Comparison of ENCODE assay signal across 9 cellular contexts in genomic region chr3:87503901-87504498, GRCh38.
DNase-seq lines count a peak whose midpoint lies in the region; ATAC-seq and TF ChIP-seq lines count a peak whose summit lies in the region.
"Had no signal": no experiment of that assay in that cellular context is flagged by ENCODE, and none has a peak within 500 bp of the region (broad histone marks: within the 10 kb centered on the region; RNA-seq: fewer than 3 reads in every experiment).

No MANE protein-coding gene starts in this region.

- peak overlapping the region; percentile 68 for H3K4me3 ChIP-seq in OCI-LY3 (ENCODE audit: low read length)

- H3K9me3 Mint-ChIP-seq in nephron, result no peaks in the 10 kb centered on the region
- peaks cover 0 to 4% (median 0%) of the 10 kb centered on the region in 3 donors for H3K9me3 Mint-ChIP-seq in T-cell
- H3K9me3 Mint-ChIP-seq: dendritic cell treated with granulocyte-macrophage colony-stimulating factor and Interleukin-4, amounts not matched to agents 40 ng/mL and 50 ng/mL, for 4 days had no signal

- H3K27me3 Mint-ChIP-seq in nephron (ENCODE audit: low read depth) (no peaks in the 10 kb centered on the region), T-cell (no peaks in the 10 kb centered on the region)
- H3K27me3 Mint-ChIP-seq: dendritic cell treated with granulocyte-macrophage colony-stimulating factor and Interleukin-4, amounts not matched to agents 40 ng/mL and 50 ng/mL, for 4 days had no signal

- H3K79me2 ChIP-seq in OCI-LY3 (ENCODE audit: low read length), result no peaks in the 10 kb centered on the region

- CTCF ChIA-PET in T-cell (lab: Charles Lee), result no interaction called here

- H3K4me3 Mint-ChIP-seq in nephron (no peak overlapping the region), T-cell (no peak overlapping the region)
- H3K4me3 Mint-ChIP-seq: dendritic cell treated with granulocyte-macrophage colony-stimulating factor and Interleukin-4, amounts not matched to agents 40 ng/mL and 50 ng/mL, for 4 days had no signal

- no peaks in the 10 kb centered on the region for H3K4me1 ChIP-seq in OCI-LY3 (ENCODE audit: low read length)

- no peaks in the 10 kb centered on the region for H3K36me3 ChIP-seq in OCI-LY3 (replicated peaks; ENCODE audit: low read depth, low read length)

- peaks cover 3% of the 10 kb centered on the region for H3K4me1 Mint-ChIP-seq in nephron
- H3K4me1 Mint-ChIP-seq in T-cell, result no peaks in the 10 kb centered on the region

- no peak overlapping the region for H3K27ac ChIP-seq in OCI-LY3 (ENCODE audit: low read length)

- no peaks in the 10 kb centered on the region for H3K9me3 ChIP-seq in OCI-LY3 (ENCODE audit: insufficient read depth, low read length)

- H3K4me2 ChIP-seq in OCI-LY3 (ENCODE audit: low read length), result peak overlapping the region; percentile 62

- H3K9ac ChIP-seq in OCI-LY3 (ENCODE audit: low read length), result no peak overlapping the region

- DNase-seq in NCI-H2196 (lab: John Stamatoyannopoulos, UW; ENCODE audit: unreplicated experiment) (peak; percentile 20), NCI-H2196 treated with DMSO at 0.1 percent for 48 hours (lab: John Stamatoyannopoulos, UW; ENCODE audit: unreplicated experiment) (no peak), HS-5 (ENCODE audit: low read depth) (peak; percentile 71), dermis microvascular lymphatic vessel endothelial cell (ENCODE audit: low read depth in 2 of 2) (peak; percentile 43 to 73), T-cell (no peak)

- no peaks in the 10 kb centered on the region for H3K36me3 Mint-ChIP-seq in nephron (ENCODE audit: low read depth)
- H3K36me3 Mint-ChIP-seq in T-cell, result no peaks in the 10 kb centered on the region

- H3K27ac Mint-ChIP-seq in nephron (no peak overlapping the region), T-cell (no peak overlapping the region)
- H3K27ac Mint-ChIP-seq: dendritic cell treated with granulocyte-macrophage colony-stimulating factor and Interleukin-4, amounts not matched to agents 40 ng/mL and 50 ng/mL, for 4 days had no signal

- POLR2A ChIA-PET in T-cell (lab: Charles Lee), result no interaction called here

- no peaks in the 10 kb centered on the region for H3K27me3 ChIP-seq in OCI-LY3 (ENCODE audit: low read depth, low read length)

- TF ChIP-seq CTCF in OCI-LY3 (IDR thresholded peaks at IDR 0.05; ENCODE audit: low read depth, low read length) (peak; percentile 93), nephron (IDR thresholded peaks at IDR 0.05; ENCODE audit: unreplicated experiment in 3 of 3) (peak; percentile 57 to 69 (median 62))

- H4K20me1 ChIP-seq in OCI-LY3 (ENCODE audit: insufficient read depth, low read length), result no peaks in the 10 kb centered on the region

- H2AFZ ChIP-seq in OCI-LY3 (ENCODE audit: low read depth, low read length), result peak overlapping the region; percentile 50

- peak; percentile 95 for ATAC-seq in GM21529 (IDR thresholded peaks at IDR 0.05; ENCODE audit: unreplicated experiment)
- no peak for ATAC-seq in T-cell (replicated peaks in 1 of 4)

Comparison
In these comparisons a context has a peak if more than half of its experiments do, and no peak if none do; other contexts are left out.
1. DNase-seq: peak in NCI-H2196 (single experiment), HS-5 (single experiment) and dermis microvascular lymphatic vessel endothelial cell (2 of 2); none in NCI-H2196 treated with DMSO at 0.1 percent for 48 hours (single experiment) and T-cell (0 of 34).